8 cellular contexts compared by ENCODE assay signal in the genomic region with DNA sequence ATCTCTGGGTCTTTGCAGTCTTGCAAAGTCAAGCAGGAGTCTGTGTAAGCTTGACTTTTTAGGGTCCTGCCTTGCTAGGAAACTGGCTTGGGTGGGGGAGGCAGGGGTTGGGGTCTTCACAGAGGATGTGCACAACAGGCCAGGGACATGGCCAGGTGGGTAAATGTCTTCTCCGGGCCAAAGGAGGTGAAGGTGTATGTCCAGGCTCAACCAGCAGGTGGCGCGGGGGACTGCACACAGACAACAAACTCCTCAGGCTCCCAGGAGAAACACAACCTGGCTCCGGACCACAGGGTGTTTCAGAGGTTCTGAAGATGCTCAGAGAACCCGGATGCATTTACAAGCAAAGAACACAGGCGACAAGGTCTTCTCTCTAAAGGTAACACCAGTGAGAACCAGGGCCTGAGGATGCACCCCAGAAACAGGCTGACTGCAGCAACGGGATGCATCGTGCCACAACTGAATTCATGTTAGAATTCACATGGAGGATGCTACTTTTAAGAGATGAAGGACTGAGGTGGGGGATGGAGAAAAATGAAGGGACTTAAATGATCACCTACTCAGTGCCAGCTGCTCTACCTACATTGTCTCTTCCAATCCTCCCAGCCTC. TPM values are rescaled to one million over a fixed set of nuclear protein-coding genes. Genes with fewer than 3 reads are reported as not detected.
DNase-seq lines count a peak whose midpoint lies in the region; ATAC-seq, FAIRE-seq and TF ChIP-seq lines count a peak whose summit lies in the region.
"Had no signal": no experiment of that assay in that cellular context is flagged by ENCODE, and none has a peak within 500 bp of the region (broad histone marks: within the 10 kb centered on the region; RNA-seq: fewer than 3 reads in every experiment).

No MANE protein-coding gene starts in this region.

- H2BK120ac ChIP-seq in H1 (replicated peaks; ENCODE audit: low read depth, low read length): no peak overlapping the region

- no peaks in the 10 kb centered on the region for H3K36me3 ChIP-seq in H1 (ENCODE audit: control insufficient read depth in 2 of 4, insufficient read depth in 4 of 4, low read length in 3 of 4)
- no peaks in the 10 kb centered on the region for H3K36me3 ChIP-seq in uterus

- H2AFZ ChIP-seq in H1 (ENCODE audit: low read length): no peak overlapping the region

- no peak overlapping the region for H3K4ac ChIP-seq in H1 (replicated peaks; ENCODE audit: insufficient read length, low read depth, low read length)

- TF ChIP-seq POLR2A in H1 (IDR thresholded peaks at IDR 0.05; ENCODE audit: control extremely low read depth in 1 of 2, low read depth in 2 of 2, low read length in 2 of 2) (no peak), uterus (IDR thresholded peaks at IDR 0.05) (no peak)

- no peak overlapping the region for H3K23ac ChIP-seq in H1 (ENCODE audit: insufficient read length)

- H3K23me2 ChIP-seq in H1 (ENCODE audit: low read depth, low read length): no peaks in the 10 kb centered on the region

- H3K27ac Mint-ChIP-seq in nephron: peak overlapping the region; percentile 95 to 96 (median 96)
- H3K27ac Mint-ChIP-seq: activated naive CD8-positive, alpha-beta T cell had no signal

- H2AK5ac ChIP-seq in H1 (ENCODE audit: low read depth, low read length): no peak overlapping the region

- no peak overlapping the region for H3K14ac ChIP-seq in H1 (ENCODE audit: insufficient read length)

- FAIRE-seq in H1 (lab: Jason Lieb, UNC): peak; percentile 77

- no peak overlapping the region for H4K8ac ChIP-seq in H1 (ENCODE audit: extremely low read depth, insufficient read depth, low read length)

- H3K79me2 ChIP-seq in H1 (ENCODE audit: control insufficient read depth in 1 of 2, insufficient read depth in 2 of 2, low read length in 2 of 2): no peaks in the 10 kb centered on the region

- 57% methylated on average over 8 of the region's 8 CpGs; no CpG with 5 or more reads in 1 of the 2 experiments for WGBS in H1 (ENCODE audit: extremely low coverage in 1 of 2, insufficient coverage in 1 of 2, insufficient read length in 1 of 2, insufficient replicate concordance in 2 of 2, low coverage in 1 of 2, low lambda C conversion rate in 2 of 2, missing lambda C conversion rate in 1 of 2), 2 experiments

- H2BK12ac ChIP-seq in H1 (ENCODE audit: low read depth, low read length): peak overlapping the region; percentile 50; the same call in 1 of the 2 replicates

- H3K9ac ChIP-seq in H1 (replicated peaks in 1 of 4; ENCODE audit: extremely low read depth in 1 of 4, low read depth in 3 of 4, low read length in 3 of 4): no peak overlapping the region

- H3K4me2 ChIP-seq in H1 (ENCODE audit: insufficient read depth in 1 of 2, low read depth in 2 of 2, low read length in 2 of 2): no peak overlapping the region

- peak; percentile 95 for TF ChIP-seq CTCF in GM12873 (IDR thresholded peaks at IDR 0.05; ENCODE audit: insufficient read depth, low read depth, low read length, missing control alignments)
- TF ChIP-seq CTCF in H1 (IDR thresholded peaks at IDR 0.05; ENCODE audit: control extremely low read depth in 1 of 3, insufficient read depth in 1 of 3, low read depth in 1 of 3, low read length in 3 of 3): peak in 2 of 3 experiments; percentile 81 to 91; a peak in 3 of 4 replicates
- peak; percentile 58 to 63 (median 61) for TF ChIP-seq CTCF in nephron (IDR thresholded peaks at IDR 0.05; ENCODE audit: unreplicated experiment in 3 of 3)
- TF ChIP-seq CTCF in uterus (IDR thresholded peaks at IDR 0.05): peak in 3 of 4 experiments; percentile 6 to 34 (median 8)

- intact Hi-C loops in uterus (cut with DNase I; ENCODE audit: low total_unique reads): loop anchor here (5.0 kb wide), 1 partner anchor 88 kb away; no protein-coding TSS in a partner anchor

- H3K79me1 ChIP-seq in H1 (ENCODE audit: low read depth, low read length): no peaks in the 10 kb centered on the region

- no peaks in the 10 kb centered on the region for H3K36me3 Mint-ChIP-seq in nephron (ENCODE audit: low read depth)
- H3K36me3 Mint-ChIP-seq: activated naive CD8-positive, alpha-beta T cell had no signal

- no peak overlapping the region for H3K56ac ChIP-seq in H1 (replicated peaks; ENCODE audit: insufficient read length, low read depth, low read length)

- H3K4me1 ChIP-seq in H1 (replicated peaks in 1 of 4; ENCODE audit: control insufficient read depth in 3 of 4, insufficient read depth in 4 of 4, low read length in 3 of 4) (peaks cover 0 to 31% (median 21%) of the 10 kb centered on the region in 4 experiments; a peak in 6 of 7 replicates), uterus (peaks cover 13 to 38% of the 10 kb centered on the region in 2 donors)

- H3K27me3 ChIP-seq in H1 (replicated peaks in 1 of 4; ENCODE audit: control insufficient read depth in 3 of 4, extremely low read depth in 1 of 4, insufficient read depth in 3 of 4, low read length in 3 of 4) (peaks cover 0 to 2% (median 0%) of the 10 kb centered on the region in 4 experiments; a peak in 3 of 7 replicates), uterus (no peaks in the 10 kb centered on the region)

- no peak overlapping the region; the same call in 1 of the 2 replicates for H2BK5ac ChIP-seq in H1 (ENCODE audit: low read depth, low read length)

- no peaks in the 10 kb centered on the region for H4K20me1 ChIP-seq in H1 (replicated peaks in 1 of 2; ENCODE audit: control insufficient read depth in 1 of 2, insufficient read depth in 2 of 2, low read length in 2 of 2)

- peak; percentile 69 to 74 for TF ChIP-seq RAD21 in H1 (IDR thresholded peaks at IDR 0.05 in 1 of 2, conservative IDR thresholded peaks at IDR 0.05 in 1 of 2; ENCODE audit: low read depth in 2 of 2, low read length in 2 of 2)

- peak; percentile 33 for DNase-seq in NCI-H1092 treated with DMSO at 0.1 percent for 48 hours (lab: John Stamatoyannopoulos, UW)
- DNase-seq in activated CD4-positive, alpha-beta T cell treated with anti-CD3 and anti-CD28 coated beads, Interleukin-2, amount 50 U/mL, for 1 hour: peak; percentile 65
- peak in 1 of 2 experiments; percentile 92 for DNase-seq in H1 (ENCODE audit: low read depth in 1 of 2, low spot score in 2 of 2)
- peak in 1 of 2 donors; percentile 39 for DNase-seq in uterus

- H2BK15ac ChIP-seq in H1 (ENCODE audit: low read length): peak overlapping the region; percentile 81; the same call in 1 of the 2 replicates

- POLR2A ChIA-PET in H1 (lab: Charles Lee; ENCODE audit: partially characterized antibody): interaction anchor here (1.0 kb wide), 1 partner anchor 9 kb away, joined by 5 read pairs; no protein-coding TSS in a partner anchor

- peaks cover 4% of the 10 kb centered on the region for H3K27me3 Mint-ChIP-seq in nephron (ENCODE audit: low read depth)

- no peak for TF ChIP-seq EP300 in H1 (IDR thresholded peaks at IDR 0.05; ENCODE audit: borderline replicate concordance in 1 of 2, low read depth in 2 of 2, low read length in 2 of 2)

- H2BK20ac ChIP-seq in H1 (ENCODE audit: low read length): no peak overlapping the region

- CTCF ChIA-PET in H1 (lab: Charles Lee; ENCODE audit: partially characterized antibody): interaction anchor here (0.6 to 5.1 kb wide), 29 partner anchors 9 to 245 kb away, joined by 3 to 74 read pairs (median 7); no protein-coding TSS in a partner anchor

- no peak overlapping the region for H4K5ac ChIP-seq in H1 (ENCODE audit: insufficient read length, low read depth, low read length)

- H3K9me3 Mint-ChIP-seq in nephron: no peaks in the 10 kb centered on the region

- peaks cover 92% of the 10 kb centered on the region for H3K4me1 Mint-ChIP-seq in nephron

- H3K27ac ChIP-seq in H1 (ENCODE audit: low read depth, low read length): no peak overlapping the region
- peak overlapping the region; percentile 83 to 85 for H3K27ac ChIP-seq in uterus

- ATAC-seq in GM19467 (IDR thresholded peaks at IDR 0.05; ENCODE audit: unreplicated experiment): no peak

- H3K4me3 ChIP-seq in H1 (ENCODE audit: extremely low read depth in 1 of 4, insufficient read depth in 2 of 4, low read depth in 3 of 4, low read length in 4 of 4): no peak overlapping the region
- H3K4me3 ChIP-seq in uterus: no peak overlapping the region

- H3K4me3 Mint-ChIP-seq in nephron: peak overlapping the region; percentile 45 to 50 (median 45)
- H3K4me3 Mint-ChIP-seq: activated naive CD8-positive, alpha-beta T cell had no signal

- no peak overlapping the region for H4K91ac ChIP-seq in H1 (replicated peaks; ENCODE audit: insufficient read length, low read length)

- no peak overlapping the region for H3K18ac ChIP-seq in H1 (ENCODE audit: extremely low read depth, low read length)

- H3K9me3 ChIP-seq in H1 (ENCODE audit: insufficient read depth in 2 of 2, low read depth in 1 of 2, low read length in 1 of 2) (no peaks in the 10 kb centered on the region), uterus (no peaks in the 10 kb centered on the region)

TF ChIP-seq in H1, 55 proteins besides CTCF, POLR2A, EP300 and RAD21 (continues in another document):
- TF ChIP-seq JUND (IDR thresholded peaks at IDR 0.05; ENCODE audit: low read length): no peak
- no peak for TF ChIP-seq ASH2L (IDR thresholded peaks at IDR 0.05; ENCODE audit: low read length)
- TF ChIP-seq CBX5 (IDR thresholded peaks at IDR 0.05; ENCODE audit: low read depth, low read length): no peak
- TF ChIP-seq KDM5A (IDR thresholded peaks at IDR 0.05; ENCODE audit: low read length): no peak
- no peak for TF ChIP-seq NANOG (IDR thresholded peaks at IDR 0.05; ENCODE audit: insufficient read depth, low read depth, low read length, poor library complexity, severe bottlenecking)
- no peak for TF ChIP-seq SIN3A (conservative IDR thresholded peaks at IDR 0.05 in 1 of 2, IDR thresholded peaks at IDR 0.05 in 1 of 2; ENCODE audit: low read depth in 1 of 2, low read length in 2 of 2)
- TF ChIP-seq POU5F1 (IDR thresholded peaks at IDR 0.05; ENCODE audit: low read depth, low read length): no peak
- TF ChIP-seq MAFK (IDR thresholded peaks at IDR 0.05; ENCODE audit: low read depth, low read length): no peak
- TF ChIP-seq, protein P1, sequence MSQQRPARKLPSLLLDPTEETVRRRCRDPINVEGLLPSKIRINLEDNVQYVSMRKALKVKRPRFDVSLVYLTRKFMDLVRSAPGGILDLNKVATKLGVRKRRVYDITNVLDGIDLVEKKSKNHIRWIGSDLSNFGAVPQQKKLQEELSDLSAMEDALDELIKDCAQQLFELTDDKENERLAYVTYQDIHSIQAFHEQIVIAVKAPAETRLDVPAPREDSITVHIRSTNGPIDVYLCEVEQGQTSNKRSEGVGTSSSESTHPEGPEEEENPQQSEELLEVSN (IDR thresholded peaks at IDR 0.05): no peak

RNA-seq across cellular contexts. Expression of a gene that starts 56.0 kb away (rescaled TPM):
- total RNA-seq in H1 (2021; fragmentation: NEBNext Ultra II Directional; extraction: Animal tissue kit (Norgen Biotek cat#: 25700)): 89.1 and 90.6 TPM in 2 replicates
- polyA plus RNA-seq in H1 (2011; rRNA removed): 43.4 and 52.2 TPM in 2 replicates
- polyA plus RNA-seq in H1 (2011; cell fraction: cytosol; rRNA removed): 47.9 TPM
- 122 TPM for polyA plus RNA-seq in H1 (2011; cell fraction: nucleus; rRNA removed)
- polyA plus RNA-seq in H1 (2012, experiment 1 of 2): 38.4 to 58.9 TPM (median 52.0 TPM) in 4 replicates
- 33.1 TPM for polyA plus RNA-seq in H1 (2012, experiment 2 of 2)
- polyA plus RNA-seq in H1 (2013, experiment 1 of 2): 25.1 TPM
- 24.3 TPM for polyA plus RNA-seq in H1 (2013, experiment 2 of 2)
- 67.8 and 88.3 TPM in 2 replicates for polyA minus RNA-seq in H1 (2011; rRNA and poly(A)+ RNA removed)
- polyA minus RNA-seq in H1 (2011; cell fraction: cytosol; rRNA and poly(A)+ RNA removed): 45.6 TPM
- polyA minus RNA-seq in H1 (2011; cell fraction: nucleus; rRNA and poly(A)+ RNA removed): 80.2 TPM
- total RNA-seq in uterus: 100 to 1,000 TPM in 1 of 4 donors, 10 to 100 TPM in 3; 40.5 to 178 (median 59.7) TPM

Comparison
In these comparisons a context has a peak if more than half of its experiments do, and no peak if none do; other contexts are left out.
1. CTCF ChIP-seq: peak in every context shown above with its lines; median percentile 95 in GM12873; 86 in H1; 61 in nephron; 8 in uterus.